In genomic region chr17:6684460-6684783, GRCh38 we compare ENCODE assay signal across 17 cellular contexts. TPM values are rescaled to one million over a fixed set of nuclear protein-coding genes. Genes with fewer than 3 reads are reported as not detected.
DNase-seq lines count a peak whose midpoint lies in the region; ATAC-seq, FAIRE-seq and TF ChIP-seq lines count a peak whose summit lies in the region.
"Had no signal": no experiment of that assay in that cellular context is flagged by ENCODE, and none has a peak within 500 bp of the region (broad histone marks: within the 10 kb centered on the region; RNA-seq: fewer than 3 reads in every experiment).

No MANE protein-coding gene starts in this region.

- H3K4me1 ChIP-seq in HEK293 (ENCODE audit: control insufficient read depth, insufficient read depth, low read length), result no peaks in the 10 kb centered on the region
- H3K4me1 ChIP-seq in kidney (ENCODE audit: control insufficient read depth in 1 of 2, insufficient read depth in 1 of 2, low read depth in 1 of 2, low read length in 2 of 2), result no peaks in the 10 kb centered on the region
- H3K4me1 ChIP-seq in right lobe of liver, result peaks cover 0 to 73% (median 11%) of the 10 kb centered on the region in 4 donors
- H3K4me1 ChIP-seq: Caco-2 had no signal

- WGBS in right lobe of liver (ENCODE audit: insufficient coverage, low coverage, low lambda C conversion rate, missing lambda C conversion rate), result 51% methylated on average over 7 of the region's 7 CpGs

- H3K9me3 ChIP-seq in HEK293 (ENCODE audit: control insufficient read depth, insufficient read depth, low read depth, low read length) (no peaks in the 10 kb centered on the region), kidney (ENCODE audit: control insufficient read depth in 1 of 2, low read length in 2 of 2) (no peaks in the 10 kb centered on the region), right lobe of liver (no peaks in the 10 kb centered on the region)
- H3K9me3 ChIP-seq: Caco-2 had no signal

- no peak overlapping the region for H3K4me3 Mint-ChIP-seq in activated CD4-positive, alpha-beta T cell treated with anti-CD3 and anti-CD28 coated beads for 36 hours
- no peak overlapping the region for H3K4me3 Mint-ChIP-seq in mesothelial cell of epicardium
- H3K4me3 Mint-ChIP-seq: CD4-positive, alpha-beta T cell had no signal

- intact Hi-C loops in kidney (cut with DNase I), result no loop called here
- intact Hi-C loops in right lobe of liver (cut with DNase I), result no loop called here
- intact Hi-C loops in activated CD4-positive, alpha-beta T cell treated with anti-CD3 and anti-CD28 coated beads for 36 hours (cut with DNase I, micrococcal nuclease), result no loop called here

- TF ChIP-seq POLR2A in right lobe of liver (IDR thresholded peaks at IDR 0.05), result no peak

- CTCF ChIA-PET in HEK293 (lab: Yijun Ruan, JAX), result interaction anchor here (0.6 to 1.5 kb wide), 2 partner anchors 17 to 286 kb away, joined by 3 to 4 read pairs; no protein-coding TSS in a partner anchor
- CTCF ChIA-PET in activated CD4-positive, alpha-beta T cell treated with anti-CD3 and anti-CD28 coated beads for 36 hours (lab: Charles Lee), result no interaction called here

- H3K9ac ChIP-seq in kidney (ENCODE audit: low read length in 2 of 2), result no peak overlapping the region

- TF ChIP-seq CTCF in HEK293 (tag by site-specific recombination; IDR thresholded peaks at IDR 0.05), result no peak
- no peak for TF ChIP-seq CTCF in kidney (IDR thresholded peaks at IDR 0.05; ENCODE audit: borderline replicate concordance, extremely low read depth, insufficient read depth)
- no peak for TF ChIP-seq CTCF in right lobe of liver (IDR thresholded peaks at IDR 0.05)
- no peak for TF ChIP-seq CTCF in mesothelial cell of epicardium (IDR thresholded peaks at IDR 0.05; ENCODE audit: unreplicated experiment)

- FAIRE-seq in kidney (lab: Jason Lieb, UNC) (no peak), HTR-8/SVneo (lab: Jason Lieb, UNC) (no peak)
- FAIRE-seq: A204.1, D721Med had no signal

- no peak overlapping the region for H3K27ac Mint-ChIP-seq in activated CD4-positive, alpha-beta T cell treated with anti-CD3 and anti-CD28 coated beads for 36 hours
- H3K27ac Mint-ChIP-seq in mesothelial cell of epicardium, result no peak overlapping the region
- H3K27ac Mint-ChIP-seq: CD4-positive, alpha-beta T cell had no signal

- ATAC-seq in right lobe of liver, result peak; percentile 5 to 41 (median 30)
- no peak for ATAC-seq in activated CD4-positive, alpha-beta T cell treated with anti-CD3 and anti-CD28 coated beads for 36 hours

- no peaks in the 10 kb centered on the region for H3K4me1 Mint-ChIP-seq in activated CD4-positive, alpha-beta T cell treated with anti-CD3 and anti-CD28 coated beads for 36 hours
- no peaks in the 10 kb centered on the region for H3K4me1 Mint-ChIP-seq in mesothelial cell of epicardium

- H3K4me3 ChIP-seq in HEK293 (ENCODE audit: low read depth, low read length) (no peak overlapping the region), kidney (ENCODE audit: low read length in 2 of 2) (no peak overlapping the region), right lobe of liver (no peak overlapping the region)

- POLR2A ChIA-PET in HEK293 (lab: Yijun Ruan, JAX), result no interaction called here
- POLR2A ChIA-PET in activated CD4-positive, alpha-beta T cell treated with anti-CD3 and anti-CD28 coated beads for 36 hours (lab: Charles Lee), result no interaction called here

- no peak overlapping the region for H3K27ac ChIP-seq in HEK293 (ENCODE audit: extremely low read depth, low read depth, low read length)
- H3K27ac ChIP-seq in kidney (ENCODE audit: low read depth in 2 of 2, low read length in 2 of 2), result no peak overlapping the region
- peak overlapping the region in 1 of 3 donors; percentile 40 for H3K27ac ChIP-seq in right lobe of liver
- H3K27ac ChIP-seq: C4-2B had no signal

- H3K27me3 Mint-ChIP-seq in activated CD4-positive, alpha-beta T cell treated with anti-CD3 and anti-CD28 coated beads for 36 hours, result peaks cover 21% of the 10 kb centered on the region
- H3K27me3 Mint-ChIP-seq in mesothelial cell of epicardium (ENCODE audit: low read depth), result peaks cover 42% of the 10 kb centered on the region

- H3K27me3 ChIP-seq in right lobe of liver, result no peaks in the 10 kb centered on the region

- peak; percentile 15 for DNase-seq in kidney
- peak in 1 of 3 donors; percentile 49 for DNase-seq in right lobe of liver
- DNase-seq in HTR-8/SVneo (ENCODE audit: insufficient read length, low spot score), result no peak
- DNase-seq in activated CD4-positive, alpha-beta T cell treated with anti-CD3 and anti-CD28 coated beads for 36 hours, result no peak
- no peak for DNase-seq in mesothelial cell of epicardium (ENCODE audit: low spot score in 2 of 2, unreplicated experiment in 2 of 2)
- DNase-seq: ACHN; Caco-2; CD4-positive, alpha-beta T cell; GF-D8; GOT3; H7 had no signal

- H3K36me3 ChIP-seq in HEK293 (ENCODE audit: control insufficient read depth in 2 of 2, insufficient read depth in 1 of 2, low read length in 2 of 2) (no peaks in the 10 kb centered on the region), kidney (ENCODE audit: control insufficient read depth in 1 of 2, insufficient read depth in 2 of 2, low read length in 2 of 2) (no peaks in the 10 kb centered on the region), right lobe of liver (peaks cover 0 to 17% (median 2%) of the 10 kb centered on the region in 4 donors)

- H3K36me3 Mint-ChIP-seq in activated CD4-positive, alpha-beta T cell treated with anti-CD3 and anti-CD28 coated beads for 36 hours (ENCODE audit: low read depth), result no peaks in the 10 kb centered on the region
- H3K36me3 Mint-ChIP-seq in mesothelial cell of epicardium, result no peaks in the 10 kb centered on the region

- H3K9me3 Mint-ChIP-seq in activated CD4-positive, alpha-beta T cell treated with anti-CD3 and anti-CD28 coated beads for 36 hours (ENCODE audit: low read depth), result no peaks in the 10 kb centered on the region
- H3K9me3 Mint-ChIP-seq in mesothelial cell of epicardium, result no peaks in the 10 kb centered on the region
- H3K9me3 Mint-ChIP-seq: CD4-positive, alpha-beta T cell had no signal

TF ChIP-seq in HEK293, 187 proteins besides CTCF, POLR2A, EP300 and RAD21:
- TF ChIP-seq YY1 (tag by site-specific recombination; IDR thresholded peaks at IDR 0.05) (no peak), ZIC2 (tag by site-specific recombination; IDR thresholded peaks at IDR 0.05) (peak; percentile 29; the same call in 1 of the 2 replicates)

RNA-seq across cellular contexts. Expression of gene SLC13A5, which starts 28.7 kb away (rescaled TPM):
- total RNA-seq in kidney (not detected), right lobe of liver (100 to 1,000 TPM; 142 to 383 (median 264) TPM), mesothelial cell of epicardium (0.18 to 0.47 TPM (median 0.38 TPM) in 3 replicates)
- not detected for polyA plus RNA-seq in kidney (ENCODE audit: insufficient read depth, low read depth, low replicate concordance)
- total RNA-seq in activated CD4-positive, alpha-beta T cell treated with anti-CD3 and anti-CD28 coated beads for 36 hours, result not detected
- total RNA-seq: CD4-positive, alpha-beta T cell; Daoy had no signal
- polyA plus RNA-seq: BJ had no signal

RNA-seq across cellular contexts. Expression of gene C17orf100, which starts 32.9 kb away (rescaled TPM):
- 3.4 TPM for total RNA-seq in kidney
- 3.7 TPM for polyA plus RNA-seq in kidney (ENCODE audit: insufficient read depth, low read depth, low replicate concordance)
- 1 to 10 TPM; 1.2 to 4.0 (median 1.9) TPM for total RNA-seq in right lobe of liver
- 1 to 10 TPM; 1.6 to 2.0 TPM for total RNA-seq in activated CD4-positive, alpha-beta T cell treated with anti-CD3 and anti-CD28 coated beads for 36 hours
- total RNA-seq in mesothelial cell of epicardium, result 6.1 to 7.6 TPM (median 7.1 TPM) in 3 replicates

RNA-seq across cellular contexts. Expression of gene MED31, which starts 33.0 kb away (rescaled TPM):
- total RNA-seq in kidney (15.9 TPM), right lobe of liver (10 to 100 TPM in 2 of 6 experiments, 1 to 10 TPM in 4; 3.5 to 10.7 (median 7.4) TPM), mesothelial cell of epicardium (11.8 to 13.5 TPM (median 12.1 TPM) in 3 replicates)
- polyA plus RNA-seq in kidney (ENCODE audit: insufficient read depth, low read depth, low replicate concordance), result 21.0 TPM
- total RNA-seq in activated CD4-positive, alpha-beta T cell treated with anti-CD3 and anti-CD28 coated beads for 36 hours, result 10 to 100 TPM; 17.7 to 24.5 TPM

RNA-seq across cellular contexts. Expression of gene TXNDC17, which starts 43.6 kb away (rescaled TPM):
- total RNA-seq in kidney, result 56.7 TPM
- polyA plus RNA-seq in kidney (ENCODE audit: insufficient read depth, low read depth, low replicate concordance), result 394 TPM
- 100 to 1,000 TPM in 2 of 6 experiments, 10 to 100 TPM in 4; 50.4 to 204 (median 72.1) TPM for total RNA-seq in right lobe of liver
- 100 to 1,000 TPM in 1 of 2 experiments, 10 to 100 TPM in 1; 52.4 to 122 TPM for total RNA-seq in activated CD4-positive, alpha-beta T cell treated with anti-CD3 and anti-CD28 coated beads for 36 hours
- 41.0 to 52.4 TPM (median 45.5 TPM) in 3 replicates for total RNA-seq in mesothelial cell of epicardium

RNA-seq across cellular contexts. Expression of gene KIAA0753, which starts 43.9 kb away (rescaled TPM):
- total RNA-seq in kidney (21.8 TPM), right lobe of liver (1 to 10 TPM; 3.7 to 6.5 (median 4.9) TPM), mesothelial cell of epicardium (36.1 to 45.3 TPM (median 41.1 TPM) in 3 replicates)
- polyA plus RNA-seq in kidney (ENCODE audit: insufficient read depth, low read depth, low replicate concordance), result 4.2 TPM
- 10 to 100 TPM; 17.1 to 24.9 TPM for total RNA-seq in activated CD4-positive, alpha-beta T cell treated with anti-CD3 and anti-CD28 coated beads for 36 hours

Comparison
In these comparisons a context has a peak if more than half of its experiments do, and no peak if none do; other contexts are left out.
1. RNA of gene SLC13A5, which starts 28.7 kb away (total RNA-seq): 142 to 383 TPM in right lobe of liver; 0.18 to 0.47 TPM in mesothelial cell of epicardium, not detected in kidney (single experiment) and not detected in activated CD4-positive, alpha-beta T cell treated with anti-CD3 and anti-CD28 coated beads for 36 hours; every median in the first group is over 10 times any median in the second.